In the genomic region with DNA sequence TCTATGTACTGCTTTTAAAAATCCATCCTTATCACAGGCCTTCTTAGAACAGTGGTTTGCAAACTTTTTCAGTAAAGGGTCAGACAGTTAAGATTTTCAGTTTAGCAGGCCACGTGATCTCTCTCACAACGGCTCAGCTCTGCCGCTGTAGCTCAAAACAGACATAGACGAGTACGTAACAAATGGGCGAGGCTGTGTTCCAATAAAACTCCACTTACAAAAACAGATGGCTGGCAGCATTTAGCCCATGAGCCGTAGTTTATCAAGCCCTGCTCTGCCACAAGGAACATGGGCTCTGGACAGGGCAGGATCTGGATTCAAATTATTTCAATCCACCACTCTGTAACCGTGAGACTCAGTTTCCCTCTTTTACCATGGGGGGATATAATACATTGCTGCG, we compare ENCODE assay signal across 1 cellular context.
TF ChIP-seq lines count a peak whose summit lies in the region.

No MANE protein-coding gene starts in this region.

TF ChIP-seq in GM12878, 131 proteins besides CTCF, POLR2A, EP300 and RAD21:
- TF ChIP-seq, protein P1, sequence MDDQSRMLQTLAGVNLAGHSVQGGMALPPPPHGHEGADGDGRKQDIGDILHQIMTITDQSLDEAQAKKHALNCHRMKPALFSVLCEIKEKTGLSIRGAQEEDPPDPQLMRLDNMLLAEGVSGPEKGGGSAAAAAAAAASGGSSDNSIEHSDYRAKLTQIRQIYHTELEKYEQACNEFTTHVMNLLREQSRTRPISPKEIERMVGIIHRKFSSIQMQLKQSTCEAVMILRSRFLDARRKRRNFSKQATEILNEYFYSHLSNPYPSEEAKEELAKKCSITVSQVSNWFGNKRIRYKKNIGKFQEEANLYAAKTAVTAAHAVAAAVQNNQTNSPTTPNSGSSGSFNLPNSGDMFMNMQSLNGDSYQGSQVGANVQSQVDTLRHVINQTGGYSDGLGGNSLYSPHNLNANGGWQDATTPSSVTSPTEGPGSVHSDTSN (IDR thresholded peaks at IDR 0.05; ENCODE audit: insufficient replicate concordance, low read depth, low read length) = no peak
- TF ChIP-seq RELA (IDR thresholded peaks at IDR 0.05; ENCODE audit: borderline replicate concordance, partially characterized antibody) (no peak), MYC (IDR thresholded peaks at IDR 0.05; ENCODE audit: insufficient read depth, insufficient read length, insufficient replicate concordance, low read length, severe bottlenecking) (no peak), SREBF1 (IDR thresholded peaks at IDR 0.05; ENCODE audit: low read length) (no peak), MEF2B (IDR thresholded peaks at IDR 0.05; ENCODE audit: partially characterized antibody, poor library complexity, severe bottlenecking) (no peak), ATF7 (IDR thresholded peaks at IDR 0.05; ENCODE audit: low read depth) (no peak), WRNIP1 (IDR thresholded peaks at IDR 0.05; ENCODE audit: borderline replicate concordance, low read depth, low read length) (no peak), NFYA (IDR thresholded peaks at IDR 0.05; ENCODE audit: borderline replicate concordance, low read depth, low read length) (no peak), MTA3 (IDR thresholded peaks at IDR 0.05; ENCODE audit: borderline replicate concordance, low read length) (no peak), POU2F2 (IDR thresholded peaks at IDR 0.05; ENCODE audit: borderline replicate concordance, low read depth, low read length) (no peak), POLR2AphosphoS2 (IDR thresholded peaks at IDR 0.05; ENCODE audit: low read depth, low read length) (no peak), STAT1 (conservative IDR thresholded peaks at IDR 0.05) (no peak), PAX8 (IDR thresholded peaks at IDR 0.05) (no peak), SMAD1 (IDR thresholded peaks at IDR 0.05; ENCODE audit: low read depth, partially characterized antibody) (no peak)
- TF ChIP-seq, protein P2, sequence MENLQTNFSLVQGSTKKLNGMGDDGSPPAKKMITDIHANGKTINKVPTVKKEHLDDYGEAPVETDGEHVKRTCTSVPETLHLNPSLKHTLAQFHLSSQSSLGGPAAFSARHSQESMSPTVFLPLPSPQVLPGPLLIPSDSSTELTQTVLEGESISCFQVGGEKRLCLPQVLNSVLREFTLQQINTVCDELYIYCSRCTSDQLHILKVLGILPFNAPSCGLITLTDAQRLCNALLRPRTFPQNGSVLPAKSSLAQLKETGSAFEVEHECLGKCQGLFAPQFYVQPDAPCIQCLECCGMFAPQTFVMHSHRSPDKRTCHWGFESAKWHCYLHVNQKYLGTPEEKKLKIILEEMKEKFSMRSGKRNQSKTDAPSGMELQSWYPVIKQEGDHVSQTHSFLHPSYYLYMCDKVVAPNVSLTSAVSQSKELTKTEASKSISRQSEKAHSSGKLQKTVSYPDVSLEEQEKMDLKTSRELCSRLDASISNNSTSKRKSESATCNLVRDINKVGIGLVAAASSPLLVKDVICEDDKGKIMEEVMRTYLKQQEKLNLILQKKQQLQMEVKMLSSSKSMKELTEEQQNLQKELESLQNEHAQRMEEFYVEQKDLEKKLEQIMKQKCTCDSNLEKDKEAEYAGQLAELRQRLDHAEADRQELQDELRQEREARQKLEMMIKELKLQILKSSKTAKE (IDR thresholded peaks at IDR 0.05; ENCODE audit: low read depth, poor library complexity, severe bottlenecking) = no peak
- TF ChIP-seq, protein P3, sequence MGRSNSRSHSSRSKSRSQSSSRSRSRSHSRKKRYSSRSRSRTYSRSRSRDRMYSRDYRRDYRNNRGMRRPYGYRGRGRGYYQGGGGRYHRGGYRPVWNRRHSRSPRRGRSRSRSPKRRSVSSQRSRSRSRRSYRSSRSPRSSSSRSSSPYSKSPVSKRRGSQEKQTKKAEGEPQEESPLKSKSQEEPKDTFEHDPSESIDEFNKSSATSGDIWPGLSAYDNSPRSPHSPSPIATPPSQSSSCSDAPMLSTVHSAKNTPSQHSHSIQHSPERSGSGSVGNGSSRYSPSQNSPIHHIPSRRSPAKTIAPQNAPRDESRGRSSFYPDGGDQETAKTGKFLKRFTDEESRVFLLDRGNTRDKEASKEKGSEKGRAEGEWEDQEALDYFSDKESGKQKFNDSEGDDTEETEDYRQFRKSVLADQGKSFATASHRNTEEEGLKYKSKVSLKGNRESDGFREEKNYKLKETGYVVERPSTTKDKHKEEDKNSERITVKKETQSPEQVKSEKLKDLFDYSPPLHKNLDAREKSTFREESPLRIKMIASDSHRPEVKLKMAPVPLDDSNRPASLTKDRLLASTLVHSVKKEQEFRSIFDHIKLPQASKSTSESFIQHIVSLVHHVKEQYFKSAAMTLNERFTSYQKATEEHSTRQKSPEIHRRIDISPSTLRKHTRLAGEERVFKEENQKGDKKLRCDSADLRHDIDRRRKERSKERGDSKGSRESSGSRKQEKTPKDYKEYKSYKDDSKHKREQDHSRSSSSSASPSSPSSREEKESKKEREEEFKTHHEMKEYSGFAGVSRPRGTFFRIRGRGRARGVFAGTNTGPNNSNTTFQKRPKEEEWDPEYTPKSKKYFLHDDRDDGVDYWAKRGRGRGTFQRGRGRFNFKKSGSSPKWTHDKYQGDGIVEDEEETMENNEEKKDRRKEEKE (IDR thresholded peaks at IDR 0.05) = no peak
- TF ChIP-seq, protein P4, sequence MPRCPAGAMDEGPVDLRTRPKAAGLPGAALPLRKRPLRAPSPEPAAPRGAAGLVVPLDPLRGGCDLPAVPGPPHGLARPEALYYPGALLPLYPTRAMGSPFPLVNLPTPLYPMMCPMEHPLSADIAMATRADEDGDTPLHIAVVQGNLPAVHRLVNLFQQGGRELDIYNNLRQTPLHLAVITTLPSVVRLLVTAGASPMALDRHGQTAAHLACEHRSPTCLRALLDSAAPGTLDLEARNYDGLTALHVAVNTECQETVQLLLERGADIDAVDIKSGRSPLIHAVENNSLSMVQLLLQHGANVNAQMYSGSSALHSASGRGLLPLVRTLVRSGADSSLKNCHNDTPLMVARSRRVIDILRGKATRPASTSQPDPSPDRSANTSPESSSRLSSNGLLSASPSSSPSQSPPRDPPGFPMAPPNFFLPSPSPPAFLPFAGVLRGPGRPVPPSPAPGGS (IDR thresholded peaks at IDR 0.05; ENCODE audit: borderline replicate concordance, insufficient read depth, low read depth, low read length, poor library complexity, severe bottlenecking) = no peak
TF ChIP-seq in GM12878: peak in this region for 0.
